Comparison of ENCODE assay signal across 1 cellular context in the genomic region with DNA sequence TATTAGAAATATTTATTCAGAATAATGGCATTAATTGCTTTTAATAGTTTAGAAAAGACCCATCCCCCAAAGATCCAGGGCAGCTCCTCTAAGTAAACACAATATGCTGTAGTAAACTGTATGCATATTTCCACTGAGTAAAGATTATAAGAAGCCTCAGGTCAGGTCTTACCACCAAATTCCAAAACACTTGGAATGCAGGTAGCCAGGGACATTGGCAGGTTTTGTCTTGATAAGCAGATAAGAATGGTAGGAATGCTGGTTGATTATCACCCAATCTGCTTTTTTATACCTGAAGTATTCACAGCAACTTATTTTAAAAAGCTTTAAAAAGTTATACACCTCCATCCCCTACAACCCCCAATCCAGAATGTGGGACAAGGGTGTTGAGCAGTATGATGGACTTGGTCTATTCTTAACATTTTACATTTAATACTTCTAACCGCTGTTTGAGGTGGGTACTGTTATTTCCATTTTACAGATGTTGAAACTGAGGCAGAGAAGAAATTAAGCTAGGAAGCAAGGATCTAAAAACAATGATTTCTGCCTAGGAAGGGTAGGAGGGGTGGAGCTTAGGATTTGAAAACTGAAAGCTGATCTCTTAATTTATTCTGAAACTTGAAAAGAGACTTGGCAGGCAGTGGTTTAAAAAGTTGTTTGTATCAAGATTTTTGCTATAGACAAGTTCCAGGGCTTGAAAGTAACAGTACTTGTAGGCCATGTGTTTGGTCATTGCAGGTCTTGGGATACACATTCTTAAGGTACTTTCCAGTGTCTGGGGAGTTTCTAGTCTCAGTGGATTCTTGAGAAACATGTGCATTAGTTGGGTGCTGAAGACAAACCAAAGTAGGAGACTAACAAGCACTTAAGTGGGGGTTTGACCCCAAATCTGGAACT.
TF ChIP-seq lines count a peak whose summit lies in the region.

No MANE protein-coding gene starts in this region.

TF ChIP-seq in GM12878, 131 proteins besides CTCF, POLR2A, EP300 and RAD21:
- TF ChIP-seq POU2F2 (IDR thresholded peaks at IDR 0.05; ENCODE audit: borderline replicate concordance, low read depth, low read length): no peak
- 0 out of 2 replicates have a peak, but pooled peaks have one; percentile 23 for TF ChIP-seq TAF1 (IDR thresholded peaks at IDR 0.05; ENCODE audit: borderline replicate concordance, low read depth, low read length)
- TF ChIP-seq, protein P1, sequence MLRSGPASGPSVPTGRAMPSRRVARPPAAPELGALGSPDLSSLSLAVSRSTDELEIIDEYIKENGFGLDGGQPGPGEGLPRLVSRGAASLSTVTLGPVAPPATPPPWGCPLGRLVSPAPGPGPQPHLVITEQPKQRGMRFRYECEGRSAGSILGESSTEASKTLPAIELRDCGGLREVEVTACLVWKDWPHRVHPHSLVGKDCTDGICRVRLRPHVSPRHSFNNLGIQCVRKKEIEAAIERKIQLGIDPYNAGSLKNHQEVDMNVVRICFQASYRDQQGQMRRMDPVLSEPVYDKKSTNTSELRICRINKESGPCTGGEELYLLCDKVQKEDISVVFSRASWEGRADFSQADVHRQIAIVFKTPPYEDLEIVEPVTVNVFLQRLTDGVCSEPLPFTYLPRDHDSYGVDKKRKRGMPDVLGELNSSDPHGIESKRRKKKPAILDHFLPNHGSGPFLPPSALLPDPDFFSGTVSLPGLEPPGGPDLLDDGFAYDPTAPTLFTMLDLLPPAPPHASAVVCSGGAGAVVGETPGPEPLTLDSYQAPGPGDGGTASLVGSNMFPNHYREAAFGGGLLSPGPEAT (IDR thresholded peaks at IDR 0.05; ENCODE audit: low read depth): peak; percentile 66; the same call in 1 of the 2 replicates
- TF ChIP-seq NFYA (IDR thresholded peaks at IDR 0.05; ENCODE audit: borderline replicate concordance, low read depth, low read length): no peak
- TF ChIP-seq JUNB (IDR thresholded peaks at IDR 0.05): no peak
- TF ChIP-seq, protein P2, sequence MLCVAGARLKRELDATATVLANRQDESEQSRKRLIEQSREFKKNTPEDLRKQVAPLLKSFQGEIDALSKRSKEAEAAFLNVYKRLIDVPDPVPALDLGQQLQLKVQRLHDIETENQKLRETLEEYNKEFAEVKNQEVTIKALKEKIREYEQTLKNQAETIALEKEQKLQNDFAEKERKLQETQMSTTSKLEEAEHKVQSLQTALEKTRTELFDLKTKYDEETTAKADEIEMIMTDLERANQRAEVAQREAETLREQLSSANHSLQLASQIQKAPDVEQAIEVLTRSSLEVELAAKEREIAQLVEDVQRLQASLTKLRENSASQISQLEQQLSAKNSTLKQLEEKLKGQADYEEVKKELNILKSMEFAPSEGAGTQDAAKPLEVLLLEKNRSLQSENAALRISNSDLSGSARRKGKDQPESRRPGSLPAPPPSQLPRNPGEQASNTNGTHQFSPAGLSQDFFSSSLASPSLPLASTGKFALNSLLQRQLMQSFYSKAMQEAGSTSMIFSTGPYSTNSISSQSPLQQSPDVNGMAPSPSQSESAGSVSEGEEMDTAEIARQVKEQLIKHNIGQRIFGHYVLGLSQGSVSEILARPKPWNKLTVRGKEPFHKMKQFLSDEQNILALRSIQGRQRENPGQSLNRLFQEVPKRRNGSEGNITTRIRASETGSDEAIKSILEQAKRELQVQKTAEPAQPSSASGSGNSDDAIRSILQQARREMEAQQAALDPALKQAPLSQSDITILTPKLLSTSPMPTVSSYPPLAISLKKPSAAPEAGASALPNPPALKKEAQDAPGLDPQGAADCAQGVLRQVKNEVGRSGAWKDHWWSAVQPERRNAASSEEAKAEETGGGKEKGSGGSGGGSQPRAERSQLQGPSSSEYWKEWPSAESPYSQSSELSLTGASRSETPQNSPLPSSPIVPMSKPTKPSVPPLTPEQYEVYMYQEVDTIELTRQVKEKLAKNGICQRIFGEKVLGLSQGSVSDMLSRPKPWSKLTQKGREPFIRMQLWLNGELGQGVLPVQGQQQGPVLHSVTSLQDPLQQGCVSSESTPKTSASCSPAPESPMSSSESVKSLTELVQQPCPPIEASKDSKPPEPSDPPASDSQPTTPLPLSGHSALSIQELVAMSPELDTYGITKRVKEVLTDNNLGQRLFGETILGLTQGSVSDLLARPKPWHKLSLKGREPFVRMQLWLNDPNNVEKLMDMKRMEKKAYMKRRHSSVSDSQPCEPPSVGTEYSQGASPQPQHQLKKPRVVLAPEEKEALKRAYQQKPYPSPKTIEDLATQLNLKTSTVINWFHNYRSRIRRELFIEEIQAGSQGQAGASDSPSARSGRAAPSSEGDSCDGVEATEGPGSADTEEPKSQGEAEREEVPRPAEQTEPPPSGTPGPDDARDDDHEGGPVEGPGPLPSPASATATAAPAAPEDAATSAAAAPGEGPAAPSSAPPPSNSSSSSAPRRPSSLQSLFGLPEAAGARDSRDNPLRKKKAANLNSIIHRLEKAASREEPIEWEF (IDR thresholded peaks at IDR 0.05; ENCODE audit: insufficient replicate concordance, low read depth, low read length): no peak
- TF ChIP-seq NR2F1 (conservative IDR thresholded peaks at IDR 0.05): no peak
- TF ChIP-seq, protein P3, sequence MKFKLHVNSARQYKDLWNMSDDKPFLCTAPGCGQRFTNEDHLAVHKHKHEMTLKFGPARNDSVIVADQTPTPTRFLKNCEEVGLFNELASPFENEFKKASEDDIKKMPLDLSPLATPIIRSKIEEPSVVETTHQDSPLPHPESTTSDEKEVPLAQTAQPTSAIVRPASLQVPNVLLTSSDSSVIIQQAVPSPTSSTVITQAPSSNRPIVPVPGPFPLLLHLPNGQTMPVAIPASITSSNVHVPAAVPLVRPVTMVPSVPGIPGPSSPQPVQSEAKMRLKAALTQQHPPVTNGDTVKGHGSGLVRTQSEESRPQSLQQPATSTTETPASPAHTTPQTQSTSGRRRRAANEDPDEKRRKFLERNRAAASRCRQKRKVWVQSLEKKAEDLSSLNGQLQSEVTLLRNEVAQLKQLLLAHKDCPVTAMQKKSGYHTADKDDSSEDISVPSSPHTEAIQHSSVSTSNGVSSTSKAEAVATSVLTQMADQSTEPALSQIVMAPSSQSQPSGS (IDR thresholded peaks at IDR 0.05; ENCODE audit: low read length): 0 out of 2 replicates have a peak, but pooled peaks have one; percentile 19
